Comparison of ENCODE assay signal across 11 cellular contexts in genomic region chr2:154443919-154444318, GRCh38.
"Had no signal": no experiment of that assay in that cellular context is flagged by ENCODE, and none has a peak within 500 bp of the region (broad histone marks: within the 10 kb centered on the region; RNA-seq: fewer than 3 reads in every experiment).

No MANE protein-coding gene starts in this region.

- H3K4me3 ChIP-seq: GM23248, GM23338, HAP-1 had no signal

- FAIRE-seq: H1, H54 had no signal

- H3K4me1 Mint-ChIP-seq: H9 had no signal

- H3K9me3 ChIP-seq: HAP-1 had no signal

- H3K9me3 Mint-ChIP-seq: GM23338, H9 had no signal

- H3K4me3 Mint-ChIP-seq: GM23338, H9, HFFc6 had no signal

- ATAC-seq: GM23338, HCT116 had no signal

- H3K36me3 ChIP-seq: HAP-1 had no signal

- H2AFZ ChIP-seq: GM23248, GM23338 had no signal

- DNase-seq: GM23248, GOT3, H7, H9, HCEC 1CT, HFFc6 had no signal

- H3K9ac ChIP-seq: GM23248 had no signal

- H3K27ac Mint-ChIP-seq: GM23338, H9, HFFc6 had no signal

- H3K4me2 ChIP-seq: GM23338 had no signal

- H3K27ac ChIP-seq: GM23248 had no signal
